In the genomic region with DNA sequence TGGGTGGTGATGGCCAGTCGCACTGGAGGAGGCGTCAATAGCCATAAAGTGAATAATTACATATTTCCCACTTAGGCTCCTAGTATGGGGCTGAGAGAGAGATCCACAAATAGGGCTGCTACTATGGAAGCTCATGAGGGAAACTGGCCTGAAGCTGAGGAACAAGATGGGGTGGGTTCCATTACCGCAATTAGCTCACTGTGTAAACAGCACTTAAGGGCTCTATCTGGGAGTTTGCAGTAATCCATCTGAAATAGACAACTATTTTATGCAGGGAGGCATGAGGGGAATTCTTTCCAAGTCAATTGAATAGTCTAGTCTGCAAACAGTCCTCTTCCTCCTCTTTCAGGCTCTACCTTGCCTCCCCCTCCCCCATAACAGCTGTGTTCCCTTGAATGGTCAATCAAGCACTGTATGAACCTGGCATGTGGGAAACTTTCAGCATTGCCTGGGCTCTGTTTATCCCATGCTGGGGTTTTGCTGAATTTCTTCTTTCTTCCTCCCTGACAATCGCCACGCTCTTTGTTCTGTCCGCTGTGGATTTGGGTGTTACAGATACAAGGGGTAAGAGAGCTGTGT, we compare ENCODE assay signal across 19 cellular contexts. TPM values are rescaled to one million over a fixed set of nuclear protein-coding genes. Genes with fewer than 3 reads are reported as not detected.
DNase-seq lines count a peak whose midpoint lies in the region; ATAC-seq, FAIRE-seq and TF ChIP-seq lines count a peak whose summit lies in the region.
"Had no signal": no experiment of that assay in that cellular context is flagged by ENCODE, and none has a peak within 500 bp of the region (broad histone marks: within the 10 kb centered on the region; RNA-seq: fewer than 3 reads in every experiment).

No MANE protein-coding gene starts in this region.

- H3K79me2 ChIP-seq in keratinocyte (ENCODE audit: control insufficient read depth, insufficient read depth, low read length): no peaks in the 10 kb centered on the region

- no peak overlapping the region for H3K9ac ChIP-seq in keratinocyte (ENCODE audit: control insufficient read depth, extremely low read depth, insufficient read depth, low read length)

- no peak for ATAC-seq in HG03108 (IDR thresholded peaks at IDR 0.05; ENCODE audit: unreplicated experiment)
- ATAC-seq in GM18511 (IDR thresholded peaks at IDR 0.05; ENCODE audit: unreplicated experiment): no peak
- no peak for ATAC-seq in WTC11
- ATAC-seq: right lobe of liver had no signal

- H3K27me3 Mint-ChIP-seq in WTC11 (ENCODE audit: low read depth): no peaks in the 10 kb centered on the region

- peaks cover 12% of the 10 kb centered on the region for H3K9me3 Mint-ChIP-seq in WTC11

- H3K4me1 ChIP-seq in keratinocyte (ENCODE audit: control insufficient read depth, extremely low read depth, insufficient read depth, low read length): peaks cover 42% of the 10 kb centered on the region

- H3K36me3 ChIP-seq in keratinocyte (ENCODE audit: control insufficient read depth in 2 of 2, extremely low read depth in 1 of 2, insufficient read depth in 2 of 2, low read length in 2 of 2): no peaks in the 10 kb centered on the region
- H3K36me3 ChIP-seq: brain microvascular endothelial cell, right lobe of liver, tibial nerve had no signal

- peak; percentile 5 for FAIRE-seq in keratinocyte (lab: Jason Lieb, UNC)
- FAIRE-seq: D721Med had no signal

- dilution Hi-C loops in keratinocyte (cut with MboI; ENCODE audit: extremely low pct_ligation_motif_present, low sequenced_read_pairs): no loop called here

- H3K9me1 ChIP-seq in keratinocyte (ENCODE audit: control insufficient read depth, extremely low read depth, insufficient read depth, low read length): no peaks in the 10 kb centered on the region

- no peak overlapping the region for H2AFZ ChIP-seq in keratinocyte (ENCODE audit: control insufficient read depth, low read length)

- no peak overlapping the region for H3K4me2 ChIP-seq in keratinocyte (ENCODE audit: control insufficient read depth, extremely low read depth, insufficient read depth, low read depth, low read length)

- H3K4me1 Mint-ChIP-seq in WTC11: peaks cover 5% of the 10 kb centered on the region; the same call in 1 of the 2 replicates

- H3K9me3 ChIP-seq in keratinocyte (ENCODE audit: control insufficient read depth, low read depth, low read length): no peaks in the 10 kb centered on the region
- H3K9me3 ChIP-seq: right lobe of liver had no signal

- no peaks in the 10 kb centered on the region for H4K20me1 ChIP-seq in keratinocyte (ENCODE audit: control insufficient read depth, extremely low read depth, insufficient read depth, low read length)

- CTCF ChIA-PET in WTC11 (lab: Charles Lee): no interaction called here

- H3K36me3 Mint-ChIP-seq in WTC11: peaks cover under 1% of the 10 kb centered on the region

- H3K27me3 ChIP-seq in keratinocyte (ENCODE audit: control insufficient read depth, extremely low read depth, insufficient read depth, low read length): no peaks in the 10 kb centered on the region
- H3K27me3 ChIP-seq: brain microvascular endothelial cell, right lobe of liver, tibial nerve had no signal

- DNase-seq in COLO668 (lab: John Stamatoyannopoulos, UW; ENCODE audit: unreplicated experiment) (peak; percentile 74), NCI-H1105 treated with DMSO at 0.1 percent for 48 hours (lab: John Stamatoyannopoulos, UW) (peak; percentile 87), NCI-H510A (lab: John Stamatoyannopoulos, UW) (peak; percentile 47), keratinocyte (ENCODE audit: low read depth, low spot score) (no peak), occipital lobe (lab: John Stamatoyannopoulos, UW) (no peak), WTC11 (ENCODE audit: low spot score) (no peak)
- DNase-seq: brain microvascular endothelial cell; foreskin melanocyte; NCI-H2171 treated with DMSO at 0.1 percent for 48 hours; right lobe of liver; stimulated activated naive CD4-positive, alpha-beta T cell had no signal

- TF ChIP-seq CTCF in keratinocyte (optimal IDR thresholded peaks at IDR 0.05 in 1 of 3, IDR thresholded peaks at IDR 0.05 in 1 of 3, conservative IDR thresholded peaks at IDR 0.05 in 1 of 3; ENCODE audit: extremely low read depth in 1 of 3, insufficient read depth in 2 of 3, low read length in 3 of 3) (no peak), WTC11 (IDR thresholded peaks at IDR 0.05) (no peak)

- H3K4me3 Mint-ChIP-seq in WTC11: no peak overlapping the region
- H3K4me3 Mint-ChIP-seq: dendritic cell treated with granulocyte-macrophage colony-stimulating factor and Interleukin-4, amounts not matched to agents 40 ng/mL and 50 ng/mL, for 4 days; T-helper 1 cell treated with Interleukin-12 subunit alpha and Interleukin-12 subunit beta and Interleukin-4 antibody, amounts not matched to agents 30 μg/mL and 1 μg/mL, for 36 hours had no signal

- no peak overlapping the region for H3K27ac ChIP-seq in keratinocyte (ENCODE audit: control insufficient read depth, insufficient read depth, low read length)
- H3K27ac ChIP-seq: brain microvascular endothelial cell, right lobe of liver, VCaP had no signal

- H3K27ac Mint-ChIP-seq in WTC11: no peak overlapping the region
- H3K27ac Mint-ChIP-seq: dendritic cell treated with granulocyte-macrophage colony-stimulating factor and Interleukin-4, amounts not matched to agents 40 ng/mL and 50 ng/mL, for 4 days; T-helper 1 cell treated with Interleukin-12 subunit alpha and Interleukin-12 subunit beta and Interleukin-4 antibody, amounts not matched to agents 30 μg/mL and 1 μg/mL, for 36 hours had no signal

- POLR2A ChIA-PET in WTC11 (lab: Charles Lee): no interaction called here

- H3K4me3 ChIP-seq in keratinocyte (ENCODE audit: control insufficient read depth in 2 of 3, extremely low read depth in 1 of 3, insufficient read depth in 2 of 3, low read depth in 1 of 3, low read length in 3 of 3): no peak overlapping the region
- H3K4me3 ChIP-seq: right lobe of liver, tibial nerve had no signal

TF ChIP-seq in WTC11, 78 proteins besides CTCF, POLR2A, EP300 and RAD21:
- TF ChIP-seq CREB1 (CRISPR knock-in tag; IDR thresholded peaks at IDR 0.05): no peak

RNA-seq across cellular contexts. Expression of a gene that starts 56.1 kb away (rescaled TPM):
- 5.7 to 12.3 TPM (median 8.2 TPM) in 3 replicates for polyA plus RNA-seq in keratinocyte
- polyA plus RNA-seq in keratinocyte (2011; ENCODE audit: low read depth): 8.3 TPM
- 4.4 and 5.1 TPM in 2 replicates for polyA plus RNA-seq in keratinocyte (2011; cell fraction: cytosol; rRNA removed)
- 9.2 and 10.6 TPM in 2 replicates for polyA plus RNA-seq in keratinocyte (2011; cell fraction: nucleus; rRNA removed)
- polyA plus RNA-seq in keratinocyte (2012; ENCODE audit: low replicate concordance): 9.6 and 15.6 TPM in 2 replicates
- 2.7 to 5.0 TPM (median 3.3 TPM) in 3 replicates for polyA minus RNA-seq in keratinocyte
- polyA minus RNA-seq in keratinocyte (2011; cell fraction: cytosol; rRNA and poly(A)+ RNA removed): 17.8 TPM
- polyA minus RNA-seq in keratinocyte (2011; cell fraction: nucleus; rRNA and poly(A)+ RNA removed): 10.4 and 11.7 TPM in 2 replicates
- 26.8 TPM for total RNA-seq in occipital lobe
- 3.7 to 6.6 TPM (median 4.6 TPM) in 3 replicates for total RNA-seq in WTC11 (2021)
- total RNA-seq: A172 had no signal

Comparison
In these comparisons a context has a peak if more than half of its experiments do, and no peak if none do; other contexts are left out.
1. DNase-seq: peak in COLO668 (single experiment), NCI-H1105 treated with DMSO at 0.1 percent for 48 hours (single experiment) and NCI-H510A (single experiment); none in keratinocyte (single experiment), occipital lobe (single experiment) and WTC11 (single experiment).